1 cellular context compared by ENCODE assay signal in the genomic region with DNA sequence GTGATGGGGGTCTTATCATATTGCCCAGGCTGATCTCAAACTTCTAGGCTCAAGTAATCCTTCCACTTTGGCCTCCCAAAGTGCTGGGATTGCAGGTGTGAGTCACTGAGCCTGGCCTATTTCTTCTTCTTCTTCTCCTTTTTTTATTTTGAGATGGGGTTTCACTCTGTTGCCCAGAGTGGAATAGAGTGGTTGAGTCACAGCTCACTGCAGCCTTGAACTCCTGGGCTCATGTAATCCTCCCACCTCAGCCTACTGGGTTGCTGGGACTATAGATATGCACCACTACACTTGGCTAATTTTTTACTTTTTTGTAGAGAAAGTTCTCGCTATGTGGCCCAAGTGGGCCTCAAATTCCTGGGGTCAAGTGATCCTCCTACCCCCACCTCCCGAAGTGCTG.
TF ChIP-seq lines count a peak whose summit lies in the region.

No MANE protein-coding gene starts in this region.

TF ChIP-seq in GM12878, 131 proteins besides CTCF, POLR2A, EP300 and RAD21 (continued from another document):
- TF ChIP-seq, protein P1, sequence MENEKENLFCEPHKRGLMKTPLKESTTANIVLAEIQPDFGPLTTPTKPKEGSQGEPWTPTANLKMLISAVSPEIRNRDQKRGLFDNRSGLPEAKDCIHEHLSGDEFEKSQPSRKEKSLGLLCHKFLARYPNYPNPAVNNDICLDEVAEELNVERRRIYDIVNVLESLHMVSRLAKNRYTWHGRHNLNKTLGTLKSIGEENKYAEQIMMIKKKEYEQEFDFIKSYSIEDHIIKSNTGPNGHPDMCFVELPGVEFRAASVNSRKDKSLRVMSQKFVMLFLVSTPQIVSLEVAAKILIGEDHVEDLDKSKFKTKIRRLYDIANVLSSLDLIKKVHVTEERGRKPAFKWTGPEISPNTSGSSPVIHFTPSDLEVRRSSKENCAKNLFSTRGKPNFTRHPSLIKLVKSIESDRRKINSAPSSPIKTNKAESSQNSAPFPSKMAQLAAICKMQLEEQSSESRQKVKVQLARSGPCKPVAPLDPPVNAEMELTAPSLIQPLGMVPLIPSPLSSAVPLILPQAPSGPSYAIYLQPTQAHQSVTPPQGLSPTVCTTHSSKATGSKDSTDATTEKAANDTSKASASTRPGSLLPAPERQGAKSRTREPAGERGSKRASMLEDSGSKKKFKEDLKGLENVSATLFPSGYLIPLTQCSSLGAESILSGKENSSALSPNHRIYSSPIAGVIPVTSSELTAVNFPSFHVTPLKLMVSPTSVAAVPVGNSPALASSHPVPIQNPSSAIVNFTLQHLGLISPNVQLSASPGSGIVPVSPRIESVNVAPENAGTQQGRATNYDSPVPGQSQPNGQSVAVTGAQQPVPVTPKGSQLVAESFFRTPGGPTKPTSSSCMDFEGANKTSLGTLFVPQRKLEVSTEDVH (IDR thresholded peaks at IDR 0.05; ENCODE audit: low read depth, partially characterized antibody), result no peak
- no peak for TF ChIP-seq ZNF207 (IDR thresholded peaks at IDR 0.05; ENCODE audit: borderline replicate concordance)
- TF ChIP-seq, protein P2, sequence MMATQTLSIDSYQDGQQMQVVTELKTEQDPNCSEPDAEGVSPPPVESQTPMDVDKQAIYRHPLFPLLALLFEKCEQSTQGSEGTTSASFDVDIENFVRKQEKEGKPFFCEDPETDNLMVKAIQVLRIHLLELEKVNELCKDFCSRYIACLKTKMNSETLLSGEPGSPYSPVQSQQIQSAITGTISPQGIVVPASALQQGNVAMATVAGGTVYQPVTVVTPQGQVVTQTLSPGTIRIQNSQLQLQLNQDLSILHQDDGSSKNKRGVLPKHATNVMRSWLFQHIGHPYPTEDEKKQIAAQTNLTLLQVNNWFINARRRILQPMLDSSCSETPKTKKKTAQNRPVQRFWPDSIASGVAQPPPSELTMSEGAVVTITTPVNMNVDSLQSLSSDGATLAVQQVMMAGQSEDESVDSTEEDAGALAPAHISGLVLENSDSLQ (IDR thresholded peaks at IDR 0.05), result no peak
- TF ChIP-seq SMC3 (IDR thresholded peaks at IDR 0.05; ENCODE audit: borderline replicate concordance, low read length), result no peak
- TF ChIP-seq RB1 (IDR thresholded peaks at IDR 0.05; ENCODE audit: borderline replicate concordance), result no peak
- TF ChIP-seq SMARCA5 (IDR thresholded peaks at IDR 0.05), result no peak
- TF ChIP-seq, protein P3, sequence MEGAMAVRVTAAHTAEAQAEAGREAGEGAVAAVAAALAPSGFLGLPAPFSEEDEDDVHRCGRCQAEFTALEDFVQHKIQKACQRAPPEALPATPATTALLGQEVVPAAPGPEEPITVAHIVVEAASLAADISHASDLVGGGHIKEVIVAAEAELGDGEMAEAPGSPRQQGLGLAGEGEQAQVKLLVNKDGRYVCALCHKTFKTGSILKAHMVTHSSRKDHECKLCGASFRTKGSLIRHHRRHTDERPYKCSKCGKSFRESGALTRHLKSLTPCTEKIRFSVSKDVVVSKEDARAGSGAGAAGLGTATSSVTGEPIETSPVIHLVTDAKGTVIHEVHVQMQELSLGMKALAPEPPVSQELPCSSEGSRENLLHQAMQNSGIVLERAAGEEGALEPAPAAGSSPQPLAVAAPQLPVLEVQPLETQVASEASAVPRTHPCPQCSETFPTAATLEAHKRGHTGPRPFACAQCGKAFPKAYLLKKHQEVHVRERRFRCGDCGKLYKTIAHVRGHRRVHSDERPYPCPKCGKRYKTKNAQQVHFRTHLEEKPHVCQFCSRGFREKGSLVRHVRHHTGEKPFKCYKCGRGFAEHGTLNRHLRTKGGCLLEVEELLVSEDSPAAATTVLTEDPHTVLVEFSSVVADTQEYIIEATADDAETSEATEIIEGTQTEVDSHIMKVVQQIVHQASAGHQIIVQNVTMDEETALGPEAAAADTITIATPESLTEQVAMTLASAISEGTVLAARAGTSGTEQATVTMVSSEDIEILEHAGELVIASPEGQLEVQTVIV (IDR thresholded peaks at IDR 0.05; ENCODE audit: borderline replicate concordance, partially characterized antibody), result no peak
- TF ChIP-seq, protein P4, sequence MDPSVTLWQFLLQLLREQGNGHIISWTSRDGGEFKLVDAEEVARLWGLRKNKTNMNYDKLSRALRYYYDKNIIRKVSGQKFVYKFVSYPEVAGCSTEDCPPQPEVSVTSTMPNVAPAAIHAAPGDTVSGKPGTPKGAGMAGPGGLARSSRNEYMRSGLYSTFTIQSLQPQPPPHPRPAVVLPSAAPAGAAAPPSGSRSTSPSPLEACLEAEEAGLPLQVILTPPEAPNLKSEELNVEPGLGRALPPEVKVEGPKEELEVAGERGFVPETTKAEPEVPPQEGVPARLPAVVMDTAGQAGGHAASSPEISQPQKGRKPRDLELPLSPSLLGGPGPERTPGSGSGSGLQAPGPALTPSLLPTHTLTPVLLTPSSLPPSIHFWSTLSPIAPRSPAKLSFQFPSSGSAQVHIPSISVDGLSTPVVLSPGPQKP (IDR thresholded peaks at IDR 0.05; ENCODE audit: low read depth, low read length), result no peak
